ENCODE assay signal across 1 cellular context in the genomic region with DNA sequence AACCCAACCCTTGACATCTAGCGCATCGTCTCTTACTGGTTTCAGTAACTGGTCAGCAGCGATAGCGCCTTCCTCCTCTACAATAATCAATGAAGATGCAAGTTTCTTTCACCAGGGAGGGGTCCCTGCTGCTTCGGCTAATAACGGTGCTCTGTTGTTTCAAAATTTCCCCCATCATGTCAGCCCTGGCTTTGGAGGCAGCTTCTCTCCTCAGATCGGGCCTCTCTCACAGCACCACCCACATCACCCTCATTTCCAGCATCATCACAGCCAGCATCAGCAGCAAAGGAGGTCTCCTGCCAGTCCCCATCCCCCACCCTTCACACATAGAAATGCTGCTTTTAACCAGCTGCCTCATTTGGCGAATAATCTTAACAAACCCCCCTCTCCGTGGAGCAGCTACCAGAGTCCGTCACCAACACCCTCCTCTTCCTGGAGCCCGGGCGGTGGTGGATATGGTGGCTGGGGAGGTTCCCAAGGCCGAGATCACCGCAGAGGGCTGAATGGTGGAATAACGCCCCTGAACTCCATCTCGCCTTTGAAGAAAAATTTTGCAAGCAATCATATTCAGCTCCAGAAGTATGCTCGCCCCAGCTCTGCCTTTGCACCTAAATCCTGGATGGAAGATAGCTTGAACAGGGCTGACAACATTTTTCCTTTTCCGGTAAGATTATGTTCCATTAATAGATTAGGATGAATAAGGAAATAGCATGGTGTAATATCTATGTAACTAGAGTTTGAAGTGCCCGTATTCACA.
TF ChIP-seq lines count a peak whose summit lies in the region.

No MANE protein-coding gene starts in this region.

TF ChIP-seq in HEK293, 187 proteins besides CTCF, POLR2A, EP300 and RAD21 (continued from another document):
- TF ChIP-seq, protein P1, sequence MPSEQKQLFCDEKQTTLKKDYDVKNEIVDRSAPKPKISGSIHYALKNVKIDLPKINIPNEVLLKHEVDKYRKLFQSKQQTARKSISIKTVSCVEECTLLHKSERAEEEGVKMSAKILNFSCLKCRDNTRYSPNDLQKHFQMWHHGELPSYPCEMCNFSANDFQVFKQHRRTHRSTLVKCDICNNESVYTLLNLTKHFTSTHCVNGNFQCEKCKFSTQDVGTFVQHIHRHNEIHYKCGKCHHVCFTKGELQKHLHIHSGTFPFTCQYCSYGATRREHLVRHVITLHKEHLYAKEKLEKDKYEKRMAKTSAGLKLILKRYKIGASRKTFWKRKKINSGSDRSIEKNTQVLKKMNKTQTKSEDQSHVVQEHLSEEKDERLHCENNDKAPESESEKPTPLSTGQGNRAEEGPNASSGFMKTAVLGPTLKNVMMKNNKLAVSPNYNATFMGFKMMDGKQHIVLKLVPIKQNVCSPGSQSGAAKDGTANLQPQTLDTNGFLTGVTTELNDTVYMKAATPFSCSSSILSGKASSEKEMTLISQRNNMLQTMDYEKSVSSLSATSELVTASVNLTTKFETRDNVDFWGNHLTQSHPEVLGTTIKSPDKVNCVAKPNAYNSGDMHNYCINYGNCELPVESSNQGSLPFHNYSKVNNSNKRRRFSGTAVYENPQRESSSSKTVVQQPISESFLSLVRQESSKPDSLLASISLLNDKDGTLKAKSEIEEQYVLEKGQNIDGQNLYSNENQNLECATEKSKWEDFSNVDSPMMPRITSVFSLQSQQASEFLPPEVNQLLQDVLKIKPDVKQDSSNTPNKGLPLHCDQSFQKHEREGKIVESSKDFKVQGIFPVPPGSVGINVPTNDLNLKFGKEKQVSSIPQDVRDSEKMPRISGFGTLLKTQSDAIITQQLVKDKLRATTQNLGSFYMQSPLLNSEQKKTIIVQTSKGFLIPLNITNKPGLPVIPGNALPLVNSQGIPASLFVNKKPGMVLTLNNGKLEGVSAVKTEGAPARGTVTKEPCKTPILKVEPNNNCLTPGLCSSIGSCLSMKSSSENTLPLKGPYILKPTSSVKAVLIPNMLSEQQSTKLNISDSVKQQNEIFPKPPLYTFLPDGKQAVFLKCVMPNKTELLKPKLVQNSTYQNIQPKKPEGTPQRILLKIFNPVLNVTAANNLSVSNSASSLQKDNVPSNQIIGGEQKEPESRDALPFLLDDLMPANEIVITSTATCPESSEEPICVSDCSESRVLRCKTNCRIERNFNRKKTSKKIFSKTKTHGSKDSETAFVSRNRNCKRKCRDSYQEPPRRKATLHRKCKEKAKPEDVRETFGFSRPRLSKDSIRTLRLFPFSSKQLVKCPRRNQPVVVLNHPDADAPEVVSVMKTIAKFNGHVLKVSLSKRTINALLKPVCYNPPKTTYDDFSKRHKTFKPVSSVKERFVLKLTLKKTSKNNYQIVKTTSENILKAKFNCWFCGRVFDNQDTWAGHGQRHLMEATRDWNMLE (tag by site-specific recombination; conservative IDR thresholded peaks at IDR 0.05; ENCODE audit: low read depth), result no peak
- TF ChIP-seq, protein P2, sequence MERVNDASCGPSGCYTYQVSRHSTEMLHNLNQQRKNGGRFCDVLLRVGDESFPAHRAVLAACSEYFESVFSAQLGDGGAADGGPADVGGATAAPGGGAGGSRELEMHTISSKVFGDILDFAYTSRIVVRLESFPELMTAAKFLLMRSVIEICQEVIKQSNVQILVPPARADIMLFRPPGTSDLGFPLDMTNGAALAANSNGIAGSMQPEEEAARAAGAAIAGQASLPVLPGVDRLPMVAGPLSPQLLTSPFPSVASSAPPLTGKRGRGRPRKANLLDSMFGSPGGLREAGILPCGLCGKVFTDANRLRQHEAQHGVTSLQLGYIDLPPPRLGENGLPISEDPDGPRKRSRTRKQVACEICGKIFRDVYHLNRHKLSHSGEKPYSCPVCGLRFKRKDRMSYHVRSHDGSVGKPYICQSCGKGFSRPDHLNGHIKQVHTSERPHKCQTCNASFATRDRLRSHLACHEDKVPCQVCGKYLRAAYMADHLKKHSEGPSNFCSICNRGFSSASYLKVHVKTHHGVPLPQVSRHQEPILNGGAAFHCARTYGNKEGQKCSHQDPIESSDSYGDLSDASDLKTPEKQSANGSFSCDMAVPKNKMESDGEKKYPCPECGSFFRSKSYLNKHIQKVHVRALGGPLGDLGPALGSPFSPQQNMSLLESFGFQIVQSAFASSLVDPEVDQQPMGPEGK (tag by site-specific recombination; IDR thresholded peaks at IDR 0.05), result peak; percentile 69
- TF ChIP-seq EGR2 (tag by site-specific recombination; IDR thresholded peaks at IDR 0.05; ENCODE audit: low read depth) (peak; percentile 15; the same call in 1 of the 2 replicates), REPIN1 (tag by site-specific recombination; IDR thresholded peaks at IDR 0.05; ENCODE audit: low read depth) (no peak), ZSCAN23 (tag by site-specific recombination; IDR thresholded peaks at IDR 0.05) (no peak), ZNF837 (tag by site-specific recombination; IDR thresholded peaks at IDR 0.05) (no peak), ZBTB20 (tag by site-specific recombination; IDR thresholded peaks at IDR 0.05) (peak; percentile 84), ZNF501 (tag by site-specific recombination; IDR thresholded peaks at IDR 0.05) (no peak), ZNF560 (tag by site-specific recombination; IDR thresholded peaks at IDR 0.05; ENCODE audit: borderline replicate concordance) (no peak), ZNF558 (tag by site-specific recombination; IDR thresholded peaks at IDR 0.05) (no peak), ZNF549 (tag by site-specific recombination; IDR thresholded peaks at IDR 0.05) (no peak), ZNF830 (tag by site-specific recombination; IDR thresholded peaks at IDR 0.05; ENCODE audit: low read depth) (no peak), ZNF239 (tag by site-specific recombination; IDR thresholded peaks at IDR 0.05) (no peak), ZEB2 (tag by site-specific recombination; IDR thresholded peaks at IDR 0.05) (peak; percentile 34; the same call in 1 of the 2 replicates), ZNF335 (tag by site-specific recombination; conservative IDR thresholded peaks at IDR 0.05) (0 out of 2 replicates have a peak, but pooled peaks have one; percentile 6), ZNF670 (tag by site-specific recombination; IDR thresholded peaks at IDR 0.05; ENCODE audit: low read depth) (no peak), YY1 (tag by site-specific recombination; IDR thresholded peaks at IDR 0.05) (no peak; the same call in 1 of the 2 replicates), ZNF138 (tag by site-specific recombination; IDR thresholded peaks at IDR 0.05; ENCODE audit: borderline replicate concordance) (no peak), ZFHX2 (tag by site-specific recombination; conservative IDR thresholded peaks at IDR 0.05) (peak; percentile 50), YY2 (tag by site-specific recombination; IDR thresholded peaks at IDR 0.05) (no peak), ZNF248 (tag by site-specific recombination; IDR thresholded peaks at IDR 0.05) (no peak), ZNF777 (tag by site-specific recombination; IDR thresholded peaks at IDR 0.05; ENCODE audit: borderline replicate concordance) (no peak), ZNF10 (tag by site-specific recombination; IDR thresholded peaks at IDR 0.05) (0 out of 2 replicates have a peak, but pooled peaks have one; percentile 33), ZFP41 (tag by site-specific recombination; IDR thresholded peaks at IDR 0.05; ENCODE audit: borderline replicate concordance) (no peak), KLF9 (tag by site-specific recombination; IDR thresholded peaks at IDR 0.05; ENCODE audit: low read depth) (no peak), ZNF157 (tag by site-specific recombination; IDR thresholded peaks at IDR 0.05) (no peak), BCL11B (tag by site-specific recombination; IDR thresholded peaks at IDR 0.05; ENCODE audit: low read depth) (no peak), ZNF221 (tag by site-specific recombination; IDR thresholded peaks at IDR 0.05; ENCODE audit: borderline replicate concordance) (no peak), ZNF211 (tag by site-specific recombination; IDR thresholded peaks at IDR 0.05; ENCODE audit: low read depth) (no peak)
- TF ChIP-seq, protein P3, sequence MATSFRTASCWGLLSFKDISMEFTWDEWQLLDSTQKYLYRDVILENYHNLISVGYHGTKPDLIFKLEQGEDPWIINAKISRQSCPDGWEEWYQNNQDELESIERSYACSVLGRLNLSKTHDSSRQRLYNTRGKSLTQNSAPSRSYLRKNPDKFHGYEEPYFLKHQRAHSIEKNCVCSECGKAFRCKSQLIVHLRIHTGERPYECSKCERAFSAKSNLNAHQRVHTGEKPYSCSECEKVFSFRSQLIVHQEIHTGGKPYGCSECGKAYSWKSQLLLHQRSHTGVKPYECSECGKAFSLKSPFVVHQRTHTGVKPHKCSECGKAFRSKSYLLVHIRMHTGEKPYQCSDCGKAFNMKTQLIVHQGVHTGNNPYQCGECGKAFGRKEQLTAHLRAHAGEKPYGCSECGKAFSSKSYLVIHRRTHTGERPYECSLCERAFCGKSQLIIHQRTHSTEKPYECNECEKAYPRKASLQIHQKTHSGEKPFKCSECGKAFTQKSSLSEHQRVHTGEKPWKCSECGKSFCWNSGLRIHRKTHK (tag by site-specific recombination; IDR thresholded peaks at IDR 0.05), result no peak
- TF ChIP-seq, protein P4, sequence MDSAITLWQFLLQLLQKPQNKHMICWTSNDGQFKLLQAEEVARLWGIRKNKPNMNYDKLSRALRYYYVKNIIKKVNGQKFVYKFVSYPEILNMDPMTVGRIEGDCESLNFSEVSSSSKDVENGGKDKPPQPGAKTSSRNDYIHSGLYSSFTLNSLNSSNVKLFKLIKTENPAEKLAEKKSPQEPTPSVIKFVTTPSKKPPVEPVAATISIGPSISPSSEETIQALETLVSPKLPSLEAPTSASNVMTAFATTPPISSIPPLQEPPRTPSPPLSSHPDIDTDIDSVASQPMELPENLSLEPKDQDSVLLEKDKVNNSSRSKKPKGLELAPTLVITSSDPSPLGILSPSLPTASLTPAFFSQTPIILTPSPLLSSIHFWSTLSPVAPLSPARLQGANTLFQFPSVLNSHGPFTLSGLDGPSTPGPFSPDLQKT (IDR thresholded peaks at IDR 0.05; ENCODE audit: borderline replicate concordance, low read depth, low read length), result no peak
- TF ChIP-seq, protein P5, sequence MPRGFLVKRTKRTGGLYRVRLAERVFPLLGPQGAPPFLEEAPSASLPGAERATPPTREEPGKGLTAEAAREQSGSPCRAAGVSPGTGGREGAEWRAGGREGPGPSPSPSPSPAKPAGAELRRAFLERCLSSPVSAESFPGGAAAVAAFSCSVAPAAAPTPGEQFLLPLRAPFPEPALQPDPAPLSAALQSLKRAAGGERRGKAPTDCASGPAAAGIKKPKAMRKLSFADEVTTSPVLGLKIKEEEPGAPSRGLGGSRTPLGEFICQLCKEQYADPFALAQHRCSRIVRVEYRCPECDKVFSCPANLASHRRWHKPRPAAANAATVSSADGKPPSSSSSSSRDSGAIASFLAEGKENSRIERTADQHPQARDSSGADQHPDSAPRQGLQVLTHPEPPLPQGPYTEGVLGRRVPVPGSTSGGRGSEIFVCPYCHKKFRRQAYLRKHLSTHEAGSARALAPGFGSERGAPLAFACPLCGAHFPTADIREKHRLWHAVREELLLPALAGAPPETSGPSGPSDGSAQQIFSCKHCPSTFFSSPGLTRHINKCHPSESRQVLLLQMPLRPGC (tag by site-specific recombination; IDR thresholded peaks at IDR 0.05), result no peak
- TF ChIP-seq, protein P6, sequence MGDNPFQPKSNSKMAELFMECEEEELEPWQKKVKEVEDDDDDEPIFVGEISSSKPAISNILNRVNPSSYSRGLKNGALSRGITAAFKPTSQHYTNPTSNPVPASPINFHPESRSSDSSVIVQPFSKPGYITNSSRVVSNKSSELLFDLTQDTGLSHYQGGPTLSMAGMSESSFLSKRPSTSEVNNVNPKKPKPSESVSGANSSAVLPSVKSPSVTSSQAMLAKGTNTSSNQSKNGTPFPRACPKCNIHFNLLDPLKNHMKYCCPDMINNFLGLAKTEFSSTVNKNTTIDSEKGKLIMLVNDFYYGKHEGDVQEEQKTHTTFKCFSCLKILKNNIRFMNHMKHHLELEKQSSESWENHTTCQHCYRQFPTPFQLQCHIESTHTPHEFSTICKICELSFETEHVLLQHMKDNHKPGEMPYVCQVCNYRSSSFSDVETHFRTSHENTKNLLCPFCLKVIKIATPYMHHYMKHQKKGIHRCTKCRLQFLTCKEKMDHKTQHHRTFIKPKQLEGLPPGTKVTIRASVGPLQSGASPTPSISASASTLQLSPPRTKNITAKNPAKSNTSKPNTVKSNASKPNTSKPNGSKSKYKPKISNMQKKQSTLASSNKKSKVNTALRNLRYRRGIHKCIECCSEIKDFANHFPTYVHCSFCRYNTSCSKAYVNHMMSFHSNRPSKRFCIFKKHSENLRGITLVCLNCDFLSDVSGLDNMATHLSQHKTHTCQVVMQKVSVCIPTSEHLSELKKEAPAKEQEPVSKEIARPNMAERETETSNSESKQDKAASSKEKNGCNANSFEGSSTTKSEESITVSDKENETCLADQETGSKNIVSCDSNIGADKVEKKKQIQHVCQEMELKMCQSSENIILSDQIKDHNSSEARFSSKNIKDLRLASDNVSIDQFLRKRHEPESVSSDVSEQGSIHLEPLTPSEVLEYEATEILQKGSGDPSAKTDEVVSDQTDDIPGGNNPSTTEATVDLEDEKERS (tag by site-specific recombination; IDR thresholded peaks at IDR 0.05), result no peak
- TF ChIP-seq, protein P7, sequence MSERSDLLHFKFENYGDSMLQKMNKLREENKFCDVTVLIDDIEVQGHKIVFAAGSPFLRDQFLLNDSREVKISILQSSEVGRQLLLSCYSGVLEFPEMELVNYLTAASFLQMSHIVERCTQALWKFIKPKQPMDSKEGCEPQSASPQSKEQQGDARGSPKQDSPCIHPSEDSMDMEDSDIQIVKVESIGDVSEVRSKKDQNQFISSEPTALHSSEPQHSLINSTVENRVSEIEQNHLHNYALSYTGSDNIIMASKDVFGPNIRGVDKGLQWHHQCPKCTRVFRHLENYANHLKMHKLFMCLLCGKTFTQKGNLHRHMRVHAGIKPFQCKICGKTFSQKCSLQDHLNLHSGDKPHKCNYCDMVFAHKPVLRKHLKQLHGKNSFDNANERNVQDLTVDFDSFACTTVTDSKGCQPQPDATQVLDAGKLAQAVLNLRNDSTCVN (tag by site-specific recombination; optimal IDR thresholded peaks at IDR 0.05), result no peak
- TF ChIP-seq, protein P8, sequence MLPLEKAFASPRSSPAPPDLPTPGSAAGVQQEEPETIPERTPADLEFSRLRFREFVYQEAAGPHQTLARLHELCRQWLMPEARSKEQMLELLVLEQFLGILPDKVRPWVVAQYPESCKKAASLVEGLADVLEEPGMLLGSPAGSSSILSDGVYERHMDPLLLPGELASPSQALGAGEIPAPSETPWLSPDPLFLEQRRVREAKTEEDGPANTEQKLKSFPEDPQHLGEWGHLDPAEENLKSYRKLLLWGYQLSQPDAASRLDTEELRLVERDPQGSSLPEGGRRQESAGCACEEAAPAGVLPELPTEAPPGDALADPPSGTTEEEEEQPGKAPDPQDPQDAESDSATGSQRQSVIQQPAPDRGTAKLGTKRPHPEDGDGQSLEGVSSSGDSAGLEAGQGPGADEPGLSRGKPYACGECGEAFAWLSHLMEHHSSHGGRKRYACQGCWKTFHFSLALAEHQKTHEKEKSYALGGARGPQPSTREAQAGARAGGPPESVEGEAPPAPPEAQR (tag by site-specific recombination; IDR thresholded peaks at IDR 0.05), result no peak
